Comparison of ENCODE assay signal across 1 cellular context in the genomic region with DNA sequence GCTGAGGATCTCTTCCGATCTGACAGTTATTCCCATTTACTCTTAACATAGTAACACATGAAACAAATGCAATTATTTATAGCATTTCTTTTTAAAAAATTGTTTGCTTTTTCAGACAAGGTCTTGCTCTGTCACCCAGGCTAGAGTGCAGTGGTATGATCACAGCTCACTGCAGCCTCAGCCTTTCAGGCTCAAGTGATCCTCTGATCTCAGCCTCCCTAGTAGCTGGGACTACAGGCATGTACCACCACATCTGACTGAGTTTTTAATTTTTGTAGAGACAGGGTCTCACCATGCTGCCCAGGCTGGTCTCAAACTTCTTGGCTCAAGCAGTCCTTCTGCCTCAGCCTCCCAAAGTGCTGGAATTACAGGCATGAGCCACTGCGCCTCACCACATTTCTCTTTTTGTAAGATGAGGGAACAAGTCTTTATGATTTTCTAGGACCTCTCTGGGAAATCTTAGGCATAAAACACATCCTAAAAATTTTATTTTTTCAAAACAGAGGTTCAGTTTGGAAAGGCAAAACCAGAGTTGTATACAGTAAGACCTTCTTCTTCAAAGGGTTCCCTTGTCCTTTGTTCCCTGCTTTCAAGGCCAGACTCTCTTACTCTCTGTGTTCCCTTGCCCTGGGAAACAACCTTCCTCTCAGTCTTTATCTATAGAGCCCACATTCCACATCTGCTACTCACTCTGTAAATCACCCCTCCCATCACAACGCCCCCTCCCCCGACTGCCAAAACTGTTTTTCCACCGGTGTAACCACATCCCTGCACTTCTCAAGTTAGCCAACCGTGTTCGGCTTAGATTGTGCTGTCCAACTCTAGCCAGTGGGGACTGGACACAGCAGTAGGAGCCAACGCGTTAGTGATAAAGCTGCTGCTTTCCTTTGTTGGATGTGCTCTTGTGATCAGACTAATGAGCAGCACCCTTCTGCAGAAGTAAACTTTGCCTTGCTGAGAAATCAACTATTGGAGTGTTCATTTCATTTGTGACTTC.
A peak's percentile ranks its signal among the peaks of the same experiment; 100 is the strongest.
TF ChIP-seq lines count a peak whose summit lies in the region.

No MANE protein-coding gene starts in this region.

TF ChIP-seq in K562, 482 proteins besides CTCF, POLR2A, EP300 and RAD21:
- TF ChIP-seq CBX3 (IDR thresholded peaks at IDR 0.05; ENCODE audit: borderline replicate concordance in 1 of 2, low read length in 2 of 2), result peak in 1 of 2 experiments; percentile 93; a peak in 2 of 3 replicates
- peak; percentile 78 for TF ChIP-seq TRIM28 (IDR thresholded peaks at IDR 0.05)
- TF ChIP-seq TRIM24 (IDR thresholded peaks at IDR 0.05), result 0 out of 4 replicates have a peak, but pooled peaks have one; percentile 42 to 47
- no peak for TF ChIP-seq POLR2B (IDR thresholded peaks at IDR 0.05; ENCODE audit: low read depth, partially characterized antibody)
- TF ChIP-seq, protein P1, sequence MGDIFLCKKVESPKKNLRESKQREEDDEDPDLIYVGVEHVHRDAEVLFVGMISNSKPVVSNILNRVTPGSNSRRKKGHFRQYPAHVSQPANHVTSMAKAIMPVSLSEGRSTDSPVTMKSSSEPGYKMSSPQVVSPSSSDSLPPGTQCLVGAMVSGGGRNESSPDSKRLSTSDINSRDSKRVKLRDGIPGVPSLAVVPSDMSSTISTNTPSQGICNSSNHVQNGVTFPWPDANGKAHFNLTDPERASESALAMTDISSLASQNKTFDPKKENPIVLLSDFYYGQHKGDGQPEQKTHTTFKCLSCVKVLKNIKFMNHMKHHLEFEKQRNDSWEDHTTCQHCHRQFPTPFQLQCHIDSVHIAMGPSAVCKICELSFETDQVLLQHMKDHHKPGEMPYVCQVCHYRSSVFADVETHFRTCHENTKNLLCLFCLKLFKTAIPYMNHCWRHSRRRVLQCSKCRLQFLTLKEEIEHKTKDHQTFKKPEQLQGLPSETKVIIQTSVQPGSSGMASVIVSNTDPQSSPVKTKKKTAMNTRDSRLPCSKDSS (IDR thresholded peaks at IDR 0.05; ENCODE audit: low read depth, partially characterized antibody), result peak; percentile 90
- TF ChIP-seq CBX5 (IDR thresholded peaks at IDR 0.05; ENCODE audit: borderline replicate concordance, low read depth), result peak; percentile 82; the same call in 1 of the 2 replicates
- peak; percentile 40; the same call in 1 of the 2 replicates for TF ChIP-seq CBFA2T3 (IDR thresholded peaks at IDR 0.05)
- no peak for TF ChIP-seq ZNF668 (CRISPR knock-in tag; IDR thresholded peaks at IDR 0.05)
